8 cellular contexts compared by ENCODE assay signal in the genomic region with DNA sequence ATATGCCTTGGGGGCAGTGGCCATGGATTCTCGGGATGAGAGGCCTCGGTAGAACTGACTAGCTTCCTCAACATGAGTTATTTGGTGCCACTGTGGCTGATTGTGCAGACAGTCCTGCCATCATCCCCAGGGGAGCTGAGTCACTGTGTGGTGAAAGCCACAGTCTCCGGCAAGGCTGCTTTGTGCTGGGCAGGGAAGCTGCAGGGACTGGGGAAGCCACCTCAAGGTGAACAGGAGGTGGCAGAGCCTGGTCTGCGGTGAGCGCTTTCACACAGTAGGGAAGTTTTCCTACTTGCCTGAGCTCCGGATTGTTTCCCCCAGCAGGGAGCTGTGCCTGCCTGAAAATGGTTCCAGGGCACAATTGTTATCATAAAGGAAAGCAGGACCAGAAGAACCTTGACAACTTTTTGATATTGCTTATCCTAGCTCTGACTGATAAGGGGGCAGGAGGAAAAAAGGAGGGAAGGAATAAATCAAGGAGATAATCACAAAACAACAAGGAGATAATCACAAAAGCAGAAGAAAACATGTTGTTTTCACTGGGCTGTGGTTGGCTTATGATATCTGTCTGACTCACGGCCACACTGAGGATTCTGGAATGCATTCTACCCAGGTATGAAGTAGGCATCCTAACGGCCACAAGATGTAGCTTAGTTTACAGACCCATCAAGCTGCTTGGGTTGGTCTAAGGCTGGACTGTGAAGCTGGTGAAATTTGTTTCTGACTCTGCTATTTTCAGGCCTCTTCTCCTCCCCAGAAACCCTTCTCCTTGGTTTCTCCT. TPM values are rescaled to one million over a fixed set of nuclear protein-coding genes. Genes with fewer than 3 reads are reported as not detected.
DNase-seq lines count a peak whose midpoint lies in the region; TF ChIP-seq lines count a peak whose summit lies in the region.

No MANE protein-coding gene starts in this region.

- peaks cover 0 to 7% (median 3%) of the 10 kb centered on the region in 4 donors for H3K9me3 ChIP-seq in esophagus muscularis mucosa

- H3K27ac ChIP-seq in esophagus muscularis mucosa (replicated peaks in 1 of 4), result no peak overlapping the region

- intact Hi-C loops in esophagus muscularis mucosa (cut with DNase I), result no loop called here

- TF ChIP-seq CTCF in GM10266 (IDR thresholded peaks at IDR 0.05; ENCODE audit: control insufficient read depth, insufficient read depth, low read depth, missing control alignments) (no peak), esophagus muscularis mucosa (IDR thresholded peaks at IDR 0.05) (no peak)

- no peaks in the 10 kb centered on the region for H3K27me3 ChIP-seq in esophagus muscularis mucosa

- TF ChIP-seq EP300 in esophagus muscularis mucosa (IDR thresholded peaks at IDR 0.05), result no peak

- no peak overlapping the region for H3K4me3 ChIP-seq in esophagus muscularis mucosa

- H3K36me3 ChIP-seq in esophagus muscularis mucosa, result no peaks in the 10 kb centered on the region

- H3K4me1 ChIP-seq in esophagus muscularis mucosa, result no peaks in the 10 kb centered on the region

- 60% methylated on average over 8 of the region's 8 CpGs for WGBS in esophagus muscularis mucosa

- TF ChIP-seq POLR2A in esophagus muscularis mucosa (IDR thresholded peaks at IDR 0.05; ENCODE audit: low read depth), result no peak

- DNase-seq in GM10266 (ENCODE audit: extremely low spot score), result peak; percentile 20
- peak; percentile 7 for DNase-seq in GOT3 (lab: John Stamatoyannopoulos, UW)
- peak; percentile 87 for DNase-seq in MV-4-11 (lab: John Stamatoyannopoulos, UW)
- peak; percentile 76 to 84 for DNase-seq in activated CD4-positive, alpha-beta T cell treated with anti-CD3 and anti-CD28 coated beads, Interleukin-2, amount 50 U/mL, for 48 hours
- DNase-seq in esophagus muscularis mucosa (ENCODE audit: extremely low spot score), result peak; percentile 57
- DNase-seq in stimulated activated CD4-positive, alpha-beta T cell treated with anti-CD3 and anti-CD28 coated beads, TNF-alpha, amount 100 ng/mL, for 1 hour (ENCODE audit: low read depth in 3 of 3, low spot score in 1 of 3), result peak; percentile 15 to 39 (median 32)
- DNase-seq in NCI-H1092 (lab: John Stamatoyannopoulos, UW), result no peak
- no peak for DNase-seq in NCI-H526 treated with DMSO at 0.1 percent for 48 hours (lab: John Stamatoyannopoulos, UW)

RNA-seq across cellular contexts. Expression of a gene that starts 32.2 kb away (rescaled TPM):
- 10 to 100 TPM; 15.7 to 19.9 (median 17.7) TPM for total RNA-seq in esophagus muscularis mucosa

Comparison
In these comparisons a context has a peak if more than half of its experiments do, and no peak if none do; other contexts are left out.
1. DNase-seq: peak in GM10266 (single experiment), GOT3 (single experiment), MV-4-11 (single experiment), activated CD4-positive, alpha-beta T cell treated with anti-CD3 and anti-CD28 coated beads, Interleukin-2, amount 50 U/mL, for 48 hours (2 of 2), esophagus muscularis mucosa (single experiment) and stimulated activated CD4-positive, alpha-beta T cell treated with anti-CD3 and anti-CD28 coated beads, TNF-alpha, amount 100 ng/mL, for 1 hour (3 of 3); none in NCI-H1092 (single experiment) and NCI-H526 treated with DMSO at 0.1 percent for 48 hours (single experiment).